1 cellular context compared by ENCODE assay signal in the genomic region with DNA sequence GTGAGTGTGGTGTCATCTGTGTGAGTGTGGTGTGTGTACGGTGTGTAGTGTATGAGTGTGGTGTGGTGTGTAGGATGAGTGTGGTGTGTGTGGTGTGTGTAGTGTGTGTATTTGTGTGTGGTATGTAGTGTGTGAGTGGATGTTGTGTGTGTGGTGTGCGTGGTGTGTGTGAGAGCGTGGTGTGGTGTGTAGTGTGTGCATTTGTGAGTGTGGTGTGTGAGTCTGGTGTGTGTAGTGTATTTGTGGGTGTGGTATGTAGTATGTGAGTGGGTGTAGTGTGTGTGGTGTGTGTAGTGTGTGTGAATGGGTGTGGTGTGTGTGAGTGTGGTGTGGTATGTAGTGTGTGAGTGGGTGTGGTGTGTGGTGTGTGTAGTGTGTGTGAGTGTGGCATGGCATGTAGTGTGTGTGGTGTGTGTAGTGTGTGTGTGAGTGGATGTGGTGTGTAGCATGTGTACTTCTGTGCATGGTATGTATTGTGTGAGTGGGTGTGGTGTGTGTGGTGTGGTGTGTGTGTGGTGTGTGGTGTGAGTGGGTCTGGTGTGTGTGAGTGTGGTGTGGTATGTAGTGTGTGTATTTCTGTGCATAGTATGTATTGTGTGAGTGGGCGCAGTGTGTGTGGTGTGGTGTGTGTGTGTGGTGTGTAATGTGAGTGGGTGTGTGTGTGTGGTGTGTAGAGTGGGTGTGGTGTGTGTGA.
A peak's percentile ranks its signal among the peaks of the same experiment; 100 is the strongest.
TF ChIP-seq lines count a peak whose summit lies in the region.

No MANE protein-coding gene starts in this region.

TF ChIP-seq in HepG2, 621 proteins besides CTCF, POLR2A, EP300 and RAD21 (continued from another document):
- TF ChIP-seq ZNF646 (CRISPR knock-in tag; IDR thresholded peaks at IDR 0.05), result peak; percentile 61
- TF ChIP-seq ZNF343 (CRISPR knock-in tag; IDR thresholded peaks at IDR 0.05), result no peak
